In genomic region chr10:72140174-72140573, GRCh38 we compare ENCODE assay signal across 26 cellular contexts.
"Had no signal": no experiment of that assay in that cellular context is flagged by ENCODE, and none has a peak within 500 bp of the region (broad histone marks: within the 10 kb centered on the region; RNA-seq: fewer than 3 reads in every experiment).

No MANE protein-coding gene starts in this region.

- H3K27ac ChIP-seq: colonic mucosa, hepatocyte, neutrophil, sigmoid colon, uterus, VCaP had no signal

- H3K27me3 ChIP-seq: colonic mucosa, hepatocyte, neutrophil, sigmoid colon, uterus had no signal

- H2AFZ ChIP-seq: hepatocyte had no signal

- H3K9me3 Mint-ChIP-seq: activated naive CD4-positive, alpha-beta T cell treated with anti-CD3 and anti-CD28 coated beads, Interleukin-2, amount 50 U/mL, for 72 hours; mesothelial cell of epicardium; stimulated activated effector memory CD8-positive, alpha-beta T cell treated with anti-CD3 and anti-CD28 coated beads, Interleukin-12 subunit alpha, Interleukin-12 subunit beta, amount 100 ng/mL, for 72 hours; stimulated activated naive CD8-positive, alpha-beta T cell treated with anti-CD3 and anti-CD28 coated beads, Interleukin-15, Interleukin-2, amounts not matched to agents 100 ng/mL and 50 ng/mL, for 24 hours; type B pancreatic cell had no signal

- H3K27ac Mint-ChIP-seq: activated CD8-positive, alpha-beta T cell treated with anti-CD3 and anti-CD28 coated beads for 36 hours; activated naive CD4-positive, alpha-beta T cell treated with anti-CD3 and anti-CD28 coated beads, Interleukin-2, amount 50 U/mL, for 72 hours; mesothelial cell of epicardium; nephron progenitor cell; stimulated activated effector memory CD8-positive, alpha-beta T cell treated with anti-CD3 and anti-CD28 coated beads, Interleukin-12 subunit alpha, Interleukin-12 subunit beta, amount 100 ng/mL, for 72 hours; stimulated activated naive CD8-positive, alpha-beta T cell treated with anti-CD3 and anti-CD28 coated beads, Interleukin-15, Interleukin-2, amounts not matched to agents 100 ng/mL and 50 ng/mL, for 24 hours; type B pancreatic cell had no signal

- H3K4me2 ChIP-seq: hepatocyte had no signal

- FAIRE-seq: frontal cortex, small intestine, TTC549 had no signal

- H3K79me2 ChIP-seq: hepatocyte had no signal

- H3K27me3 Mint-ChIP-seq: activated CD8-positive, alpha-beta T cell treated with anti-CD3 and anti-CD28 coated beads for 36 hours; naive B cell; stimulated activated naive CD8-positive, alpha-beta T cell treated with anti-CD3 and anti-CD28 coated beads, Interleukin-15, Interleukin-2, amounts not matched to agents 100 ng/mL and 50 ng/mL, for 24 hours; type B pancreatic cell had no signal

- DNase-seq: activated CD4-positive, alpha-beta T cell treated with anti-CD3 and anti-CD28 coated beads, Interleukin-2, amount 50 U/mL, for 1 hour; activated CD4-positive, CD25-positive, alpha-beta regulatory T cell treated with anti-CD3 and anti-CD28 coated beads, Interleukin-2, amount 50 U/mL, for 72 hours; activated CD8-positive, alpha-beta T cell treated with anti-CD3 and anti-CD28 coated beads for 36 hours; activated naive CD4-positive, alpha-beta T cell; activated T-cell treated with anti-CD3 and anti-CD28 coated beads, Interleukin-2, amount 50 U/mL, for 48 hours; anterior cingulate cortex; colonic mucosa; effector CD8-positive, alpha-beta T cell; glutamatergic neuron; naive B cell; nephron progenitor cell; sigmoid colon; small intestine; stimulated activated CD4-positive, alpha-beta T cell treated with anti-CD3 and anti-CD28 coated beads, Interleukin-4, amount 100 ng/mL, for 24 hours; T-helper 9 cell; uterus had no signal

- H3K9me3 ChIP-seq: colonic mucosa, neutrophil, sigmoid colon, uterus had no signal

- H3K4me1 ChIP-seq: colonic mucosa, sigmoid colon, uterus had no signal

- H3K36me3 ChIP-seq: colonic mucosa, neutrophil, uterus had no signal

- ATAC-seq: activated CD8-positive, alpha-beta T cell treated with anti-CD3 and anti-CD28 coated beads for 36 hours; activated naive CD4-positive, alpha-beta T cell treated with anti-CD3 and anti-CD28 coated beads, Interleukin-2, amount 50 U/mL, for 72 hours; stimulated activated effector memory CD8-positive, alpha-beta T cell treated with anti-CD3 and anti-CD28 coated beads, Interleukin-12 subunit alpha, Interleukin-12 subunit beta, amount 100 ng/mL, for 72 hours had no signal

- H3K4me3 ChIP-seq: colonic mucosa, hepatocyte, sigmoid colon, uterus had no signal

- H3K4me3 Mint-ChIP-seq: activated CD8-positive, alpha-beta T cell treated with anti-CD3 and anti-CD28 coated beads for 36 hours; mesothelial cell of epicardium; naive B cell; nephron progenitor cell; stimulated activated effector memory CD8-positive, alpha-beta T cell treated with anti-CD3 and anti-CD28 coated beads, Interleukin-12 subunit alpha, Interleukin-12 subunit beta, amount 100 ng/mL, for 72 hours; stimulated activated naive CD8-positive, alpha-beta T cell treated with anti-CD3 and anti-CD28 coated beads, Interleukin-15, Interleukin-2, amounts not matched to agents 100 ng/mL and 50 ng/mL, for 24 hours; type B pancreatic cell had no signal
